26 cellular contexts compared by ENCODE assay signal in the genomic region with DNA sequence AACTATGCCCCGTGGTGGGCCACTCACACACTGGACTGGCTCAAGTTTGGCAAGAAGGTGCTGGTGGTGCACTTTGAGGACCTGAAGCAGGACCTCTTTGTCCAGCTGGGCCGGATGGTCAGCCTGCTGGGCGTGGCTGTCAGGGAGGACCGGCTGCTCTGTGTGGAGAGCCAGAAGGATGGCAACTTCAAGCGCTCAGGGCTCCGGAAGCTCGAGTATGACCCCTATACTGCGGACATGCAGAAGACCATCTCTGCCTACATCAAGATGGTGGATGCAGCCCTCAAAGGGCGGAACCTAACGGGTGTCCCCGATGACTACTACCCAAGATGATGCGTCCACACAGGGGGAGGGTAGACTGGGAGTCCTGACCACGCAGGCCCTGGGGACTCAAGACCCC.
"Had no signal": no experiment of that assay in that cellular context is flagged by ENCODE, and none has a peak within 500 bp of the region (broad histone marks: within the 10 kb centered on the region; RNA-seq: fewer than 3 reads in every experiment).

No MANE protein-coding gene starts in this region.

- H3K36me3 Mint-ChIP-seq: mesothelial cell of epicardium had no signal

- H3K27me3 ChIP-seq: colonic mucosa had no signal

- H3K36me3 ChIP-seq: colonic mucosa, esophagus squamous epithelium, gastrocnemius medialis, heart right ventricle, left lung, lower lobe of right lung had no signal

- FAIRE-seq: endometrium, islet of Langerhans, keratinocyte had no signal

- DNase-seq: colonic mucosa; cortex of kidney; effector CD8-positive, alpha-beta T cell; effector memory CD8-positive, alpha-beta T cell; endodermal cell; erythroblast; esophagus squamous epithelium; foreskin fibroblast; foreskin melanocyte; gastrocnemius medialis; glutamatergic neuron; head of caudate nucleus; heart right ventricle; hippocampal formation; left cardiac atrium; left lung; left ventricle myocardium superior; lower lobe of right lung; mesenchymal stem cell; mucosa of descending colon had no signal

- H3K4me3 Mint-ChIP-seq: dendritic cell treated with granulocyte-macrophage colony-stimulating factor and Interleukin-4, amounts not matched to agents 40 ng/mL and 50 ng/mL, for 4 days; effector memory CD8-positive, alpha-beta T cell; endodermal cell; mesothelial cell of epicardium had no signal

- H3K4me1 Mint-ChIP-seq: endodermal cell, mesothelial cell of epicardium had no signal

- H3K9me3 Mint-ChIP-seq: dendritic cell treated with granulocyte-macrophage colony-stimulating factor and Interleukin-4, amounts not matched to agents 40 ng/mL and 50 ng/mL, for 4 days; effector memory CD8-positive, alpha-beta T cell; endodermal cell; mesothelial cell of epicardium had no signal

- H3K4me3 ChIP-seq: colonic mucosa, esophagus squamous epithelium, gastrocnemius medialis, heart right ventricle, left lung, lower lobe of right lung, mucosa of descending colon had no signal

- H3K27ac ChIP-seq: colonic mucosa, epithelial cell of prostate, esophagus squamous epithelium, gastrocnemius medialis, heart right ventricle, left lung, lower lobe of right lung had no signal

- H3K4me1 ChIP-seq: colonic mucosa, esophagus squamous epithelium, gastrocnemius medialis, heart right ventricle, left lung, lower lobe of right lung had no signal

- H3K9me3 ChIP-seq: colonic mucosa, esophagus squamous epithelium, gastrocnemius medialis, heart right ventricle, left lung, lower lobe of right lung, mucosa of descending colon had no signal

- H3K27ac Mint-ChIP-seq: dendritic cell treated with granulocyte-macrophage colony-stimulating factor and Interleukin-4, amounts not matched to agents 40 ng/mL and 50 ng/mL, for 4 days; effector memory CD8-positive, alpha-beta T cell; endodermal cell; mesothelial cell of epicardium had no signal
